Comparison of ENCODE assay signal across 8 cellular contexts in genomic region chr11:66970808-66971442, GRCh38. TPM values are rescaled to one million over a fixed set of nuclear protein-coding genes. Genes with fewer than 3 reads are reported as not detected.
DNase-seq lines count a peak whose midpoint lies in the region; ATAC-seq and TF ChIP-seq lines count a peak whose summit lies in the region.

No MANE protein-coding gene starts in this region.

- H3K4me3 ChIP-seq in AG04450 (ENCODE audit: low read depth, low read length) (no peak overlapping the region), astrocyte of the spinal cord (ENCODE audit: low read depth, low read length) (no peak overlapping the region), liver (ENCODE audit: low read depth in 1 of 3, low read length in 3 of 3) (no peak overlapping the region), vagina (no peak overlapping the region), OCI-LY7 (ENCODE audit: low read depth, low read length, poor library complexity, severe bottlenecking) (no peak overlapping the region)

- H3K27ac ChIP-seq in AG04450 (ENCODE audit: low read depth, low read length) (peak overlapping the region; percentile 98), liver (ENCODE audit: low read depth in 1 of 2, low read length in 2 of 2) (peak overlapping the region; percentile 93 to 99), vagina (peak overlapping the region; percentile 90), OCI-LY7 (ENCODE audit: low read depth, low read length, poor library complexity, severe bottlenecking) (no peak overlapping the region)

- H3K9me2 ChIP-seq in OCI-LY7 (ENCODE audit: insufficient read depth, low read length) = no peaks in the 10 kb centered on the region

- H3K27me3 Mint-ChIP-seq in type B pancreatic cell = peaks cover 6% of the 10 kb centered on the region

- H2AFZ ChIP-seq in OCI-LY7 (ENCODE audit: low read length) = no peak overlapping the region

- TF ChIP-seq POLR2A in vagina (IDR thresholded peaks at IDR 0.05) = no peak

- no peaks in the 10 kb centered on the region for H3K36me3 Mint-ChIP-seq in type B pancreatic cell

- no peaks in the 10 kb centered on the region for H3K79me2 ChIP-seq in OCI-LY7 (ENCODE audit: insufficient read depth, low read depth, low read length)

- no peak for ATAC-seq in GM19035 (IDR thresholded peaks at IDR 0.05; ENCODE audit: unreplicated experiment)

- H3K9me3 Mint-ChIP-seq in type B pancreatic cell = no peaks in the 10 kb centered on the region

- POLR2A ChIA-PET in AG04450 (lab: Yijun Ruan, JAX) (interaction anchor here (0.8 to 1.4 kb wide), 6 partner anchors 12 to 128 kb away, joined by 3 to 10 read pairs (median 3); partner anchors contain the start of gene RCE1), OCI-LY7 (lab: Charles Lee) (no interaction called here)

- H3K4me3 Mint-ChIP-seq in type B pancreatic cell = no peak overlapping the region

- TF ChIP-seq RAD21 in liver (IDR thresholded peaks at IDR 0.05) = peak; percentile 67 to 71

- CTCF ChIA-PET in AG04450 (lab: Charles Lee) (interaction anchor here (1.5 kb wide), 1 partner anchor 51 kb away, joined by 7 read pairs; no protein-coding TSS in a partner anchor), OCI-LY7 (lab: Charles Lee; ENCODE audit: unreplicated experiment) (no interaction called here)

- H3K27me3 ChIP-seq in AG04450 (ENCODE audit: control insufficient read depth, insufficient read depth, low read length) (no peaks in the 10 kb centered on the region), liver (ENCODE audit: control insufficient read depth in 4 of 4, insufficient read depth in 4 of 4, low read length in 3 of 4) (no peaks in the 10 kb centered on the region), vagina (no peaks in the 10 kb centered on the region)

- 23% methylated on average over 5 of the region's 5 CpGs for WGBS in liver

- in situ Hi-C loops in astrocyte of the spinal cord (cut with HindIII; ENCODE audit: low sequenced_read_pairs) = no loop called here

- H3K27ac Mint-ChIP-seq in type B pancreatic cell = no peak overlapping the region

- no TSS peak for BruUV-seq in OCI-LY7 (replicated peaks; lab: Mats Ljungman, UMichigan)

- peak overlapping the region in 1 of 2 donors; percentile 72 for H3K9ac ChIP-seq in liver (ENCODE audit: low read depth in 1 of 2, low read length in 2 of 2)

- H4K20me1 ChIP-seq in OCI-LY7 (ENCODE audit: insufficient read depth, low read length) = no peaks in the 10 kb centered on the region

- H3K4me1 Mint-ChIP-seq in type B pancreatic cell (ENCODE audit: unreplicated experiment) = peaks cover 3% of the 10 kb centered on the region

- no peaks in the 10 kb centered on the region for H3K36me3 ChIP-seq in liver (ENCODE audit: control insufficient read depth in 4 of 4, insufficient read depth in 3 of 4, low read depth in 1 of 4, low read length in 3 of 4)
- H3K36me3 ChIP-seq in vagina = no peaks in the 10 kb centered on the region
- H3K36me3 ChIP-seq in OCI-LY7 (ENCODE audit: insufficient read depth, low read length) = no peaks in the 10 kb centered on the region

- no peak overlapping the region for H3K4me2 ChIP-seq in OCI-LY7 (ENCODE audit: low read length)

- H3K9me3 ChIP-seq in AG04450 (ENCODE audit: control insufficient read depth, insufficient read depth, low read length) = no peaks in the 10 kb centered on the region
- H3K9me3 ChIP-seq in liver (ENCODE audit: control insufficient read depth in 4 of 4, low read length in 3 of 4) = no peaks in the 10 kb centered on the region
- no peaks in the 10 kb centered on the region for H3K9me3 ChIP-seq in vagina
- H3K9me3 ChIP-seq in OCI-LY7 (ENCODE audit: low read length) = no peaks in the 10 kb centered on the region

- intact Hi-C loops in vagina (cut with DNase I) (no loop called here), OCI-LY7 (cut with micrococcal nuclease; ENCODE audit: unreplicated experiment) (loop anchor here (10.0 kb wide), 1 partner anchor 276 kb away; no protein-coding TSS in a partner anchor)

- DNase-seq in AG04450 (ENCODE audit: low read depth, low spot score) (peak; percentile 99), LHCN-M2 (ENCODE audit: low read depth) (peak; percentile 99), astrocyte of the spinal cord (ENCODE audit: low read depth, low spot score) (peak; percentile 100), vagina (ENCODE audit: extremely low spot score in 2 of 2) (peak in 1 of 2 donors; percentile 96), OCI-LY7 (ENCODE audit: low spot score) (no peak), type B pancreatic cell (ENCODE audit: extremely low spot score, unreplicated experiment) (no peak)

- TF ChIP-seq CTCF in AG04450 (IDR thresholded peaks at IDR 0.05; ENCODE audit: low read depth, low read length) (no peak), astrocyte of the spinal cord (IDR thresholded peaks at IDR 0.05; ENCODE audit: low read depth, low read length) (no peak), liver (IDR thresholded peaks at IDR 0.05; ENCODE audit: low read depth, low read length, missing input control) (no peak), vagina (IDR thresholded peaks at IDR 0.05) (no peak), OCI-LY7 (conservative IDR thresholded peaks at IDR 0.05; ENCODE audit: low read length) (no peak), type B pancreatic cell (conservative IDR thresholded peaks at IDR 0.05) (no peak)

- H3K4me1 ChIP-seq in liver (ENCODE audit: control insufficient read depth in 4 of 4, insufficient read depth in 4 of 4, low read length in 3 of 4) = peaks cover 11 to 29% (median 23%) of the 10 kb centered on the region in 4 donors
- H3K4me1 ChIP-seq in vagina = peaks cover 23% of the 10 kb centered on the region
- H3K4me1 ChIP-seq in OCI-LY7 (ENCODE audit: insufficient read depth, low read length, poor library complexity, severe bottlenecking) = no peaks in the 10 kb centered on the region

TF ChIP-seq in liver, 16 proteins besides CTCF, POLR2A, EP300 and RAD21 (continues in another document):
- peak; percentile 98 to 99 for TF ChIP-seq HNF4A (conservative IDR thresholded peaks at IDR 0.05)
- TF ChIP-seq HNF4G (IDR thresholded peaks at IDR 0.05) = peak; percentile 92
- TF ChIP-seq SP1 (IDR thresholded peaks at IDR 0.05) = peak; percentile 97
- no peak for TF ChIP-seq REST (IDR thresholded peaks at IDR 0.05)
- TF ChIP-seq MAX (IDR thresholded peaks at IDR 0.05) = peak; percentile 94
- TF ChIP-seq FOXA1 (IDR thresholded peaks at IDR 0.05) = no peak
- TF ChIP-seq TAF1 (conservative IDR thresholded peaks at IDR 0.05) = peak; percentile 70
- TF ChIP-seq EGR1 (IDR thresholded peaks at IDR 0.05; ENCODE audit: low read depth in 2 of 2) = peak; percentile 25 to 68
- TF ChIP-seq JUND (IDR thresholded peaks at IDR 0.05) = peak; percentile 95 to 99

RNA-seq across cellular contexts. Expression of gene C11orf86, which starts 4.2 kb away (rescaled TPM):
- polyA plus RNA-seq in AG04450 (2011; rRNA removed) (not detected in 2 replicates), liver (under 1 TPM in 1 of 2 donors, not detected in 1; 0.18 TPM)
- polyA minus RNA-seq in AG04450 (2011; rRNA and poly(A)+ RNA removed) = not detected in 2 replicates
- total RNA-seq in LHCN-M2 (2014; rRNA removed) (not detected in 2 replicates), liver (not detected), vagina (not detected), OCI-LY7 (2022) (not detected in 2 replicates), type B pancreatic cell (ENCODE audit: low replicate concordance) (0.77 and 2.6 TPM in 2 replicates)
- polyA plus RNA-seq in LHCN-M2 (2012) = not detected
- not detected in 2 replicates for total RNA-seq in OCI-LY7 (2014; rRNA removed; shearing (Covaris generic))

RNA-seq across cellular contexts. Expression of gene PC, which starts 12.7 kb away (rescaled TPM):
- polyA plus RNA-seq in AG04450 (2011; rRNA removed) (12.1 and 12.6 TPM in 2 replicates), liver (100 to 1,000 TPM; 209 to 583 TPM)
- polyA minus RNA-seq in AG04450 (2011; rRNA and poly(A)+ RNA removed) = 22.1 and 23.8 TPM in 2 replicates
- total RNA-seq in LHCN-M2 (2014; rRNA removed) (6.2 and 6.3 TPM in 2 replicates), liver (100 to 1,000 TPM; 144 to 384 TPM), vagina (34.1 TPM), OCI-LY7 (2022) (12.7 and 17.0 TPM in 2 replicates), type B pancreatic cell (ENCODE audit: low replicate concordance) (14.8 and 25.7 TPM in 2 replicates)
- polyA plus RNA-seq in LHCN-M2 (2012) = 11.2 TPM
- 10.4 and 10.5 TPM in 2 replicates for total RNA-seq in OCI-LY7 (2014; rRNA removed; shearing (Covaris generic))

RNA-seq across cellular contexts. Expression of gene SYT12, which starts 52.0 kb away (rescaled TPM):
- polyA plus RNA-seq in AG04450 (2011; rRNA removed) = 0.30 and 0.41 TPM in 2 replicates
- polyA minus RNA-seq in AG04450 (2011; rRNA and poly(A)+ RNA removed) = 0.09 and 0.46 TPM in 2 replicates
- total RNA-seq in LHCN-M2 (2014; rRNA removed) = not detected in 2 replicates
- polyA plus RNA-seq in LHCN-M2 (2012) = 0.26 TPM
- total RNA-seq in liver = 1 to 10 TPM; 1.0 to 1.8 TPM
- 10 to 100 TPM in 1 of 2 donors, under 1 TPM in 1; 0.47 to 12.1 TPM for polyA plus RNA-seq in liver
- total RNA-seq in vagina = 0.49 TPM
- 0.21 and 0.25 TPM in 2 replicates for total RNA-seq in OCI-LY7 (2014; rRNA removed; shearing (Covaris generic))
- total RNA-seq in OCI-LY7 (2022) = 0.72 and 0.87 TPM in 2 replicates
- total RNA-seq in type B pancreatic cell (ENCODE audit: low replicate concordance) = 0.24 and 0.55 TPM in 2 replicates

Comparison
In these comparisons a context has a peak if more than half of its experiments do, and no peak if none do; other contexts are left out.
1. DNase-seq: peak in AG04450 (single experiment), LHCN-M2 (single experiment) and astrocyte of the spinal cord (single experiment); none in OCI-LY7 (single experiment) and type B pancreatic cell (single experiment).